In the genomic region with DNA sequence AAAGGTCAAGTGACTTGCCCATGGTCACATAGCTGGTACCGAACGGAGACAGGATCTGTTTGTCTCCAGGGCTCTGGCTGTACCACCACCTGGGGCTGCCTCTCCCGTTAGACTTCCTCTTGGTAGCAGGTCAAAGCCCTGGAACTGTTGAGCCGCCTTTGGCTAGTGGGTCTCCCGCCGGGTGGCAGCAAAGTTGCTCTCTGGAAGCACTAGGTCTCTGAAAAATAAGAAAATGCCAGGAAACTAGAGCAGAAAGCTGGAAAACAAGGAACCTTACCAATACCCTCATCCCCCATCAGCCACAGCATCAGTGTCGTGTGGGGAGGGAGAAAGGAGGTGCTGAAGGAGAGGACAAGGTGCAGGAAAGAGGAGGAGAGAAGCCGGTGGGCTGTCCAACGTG, we compare ENCODE assay signal across 2 cellular contexts.
TF ChIP-seq lines count a peak whose summit lies in the region.

No MANE protein-coding gene starts in this region.

TF ChIP-seq in IMR-90, 13 proteins besides CTCF, POLR2A, EP300 and RAD21 (continued from another document):
- TF ChIP-seq, protein P1, sequence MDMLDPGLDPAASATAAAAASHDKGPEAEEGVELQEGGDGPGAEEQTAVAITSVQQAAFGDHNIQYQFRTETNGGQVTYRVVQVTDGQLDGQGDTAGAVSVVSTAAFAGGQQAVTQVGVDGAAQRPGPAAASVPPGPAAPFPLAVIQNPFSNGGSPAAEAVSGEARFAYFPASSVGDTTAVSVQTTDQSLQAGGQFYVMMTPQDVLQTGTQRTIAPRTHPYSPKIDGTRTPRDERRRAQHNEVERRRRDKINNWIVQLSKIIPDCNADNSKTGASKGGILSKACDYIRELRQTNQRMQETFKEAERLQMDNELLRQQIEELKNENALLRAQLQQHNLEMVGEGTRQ (IDR thresholded peaks at IDR 0.05; ENCODE audit: low read depth, low read length): no peak
- TF ChIP-seq CHD1 (IDR thresholded peaks at IDR 0.05; ENCODE audit: low read depth, low read length): no peak

TF ChIP-seq in GM12878, 131 proteins besides CTCF, POLR2A, EP300 and RAD21:
- TF ChIP-seq, protein P2, sequence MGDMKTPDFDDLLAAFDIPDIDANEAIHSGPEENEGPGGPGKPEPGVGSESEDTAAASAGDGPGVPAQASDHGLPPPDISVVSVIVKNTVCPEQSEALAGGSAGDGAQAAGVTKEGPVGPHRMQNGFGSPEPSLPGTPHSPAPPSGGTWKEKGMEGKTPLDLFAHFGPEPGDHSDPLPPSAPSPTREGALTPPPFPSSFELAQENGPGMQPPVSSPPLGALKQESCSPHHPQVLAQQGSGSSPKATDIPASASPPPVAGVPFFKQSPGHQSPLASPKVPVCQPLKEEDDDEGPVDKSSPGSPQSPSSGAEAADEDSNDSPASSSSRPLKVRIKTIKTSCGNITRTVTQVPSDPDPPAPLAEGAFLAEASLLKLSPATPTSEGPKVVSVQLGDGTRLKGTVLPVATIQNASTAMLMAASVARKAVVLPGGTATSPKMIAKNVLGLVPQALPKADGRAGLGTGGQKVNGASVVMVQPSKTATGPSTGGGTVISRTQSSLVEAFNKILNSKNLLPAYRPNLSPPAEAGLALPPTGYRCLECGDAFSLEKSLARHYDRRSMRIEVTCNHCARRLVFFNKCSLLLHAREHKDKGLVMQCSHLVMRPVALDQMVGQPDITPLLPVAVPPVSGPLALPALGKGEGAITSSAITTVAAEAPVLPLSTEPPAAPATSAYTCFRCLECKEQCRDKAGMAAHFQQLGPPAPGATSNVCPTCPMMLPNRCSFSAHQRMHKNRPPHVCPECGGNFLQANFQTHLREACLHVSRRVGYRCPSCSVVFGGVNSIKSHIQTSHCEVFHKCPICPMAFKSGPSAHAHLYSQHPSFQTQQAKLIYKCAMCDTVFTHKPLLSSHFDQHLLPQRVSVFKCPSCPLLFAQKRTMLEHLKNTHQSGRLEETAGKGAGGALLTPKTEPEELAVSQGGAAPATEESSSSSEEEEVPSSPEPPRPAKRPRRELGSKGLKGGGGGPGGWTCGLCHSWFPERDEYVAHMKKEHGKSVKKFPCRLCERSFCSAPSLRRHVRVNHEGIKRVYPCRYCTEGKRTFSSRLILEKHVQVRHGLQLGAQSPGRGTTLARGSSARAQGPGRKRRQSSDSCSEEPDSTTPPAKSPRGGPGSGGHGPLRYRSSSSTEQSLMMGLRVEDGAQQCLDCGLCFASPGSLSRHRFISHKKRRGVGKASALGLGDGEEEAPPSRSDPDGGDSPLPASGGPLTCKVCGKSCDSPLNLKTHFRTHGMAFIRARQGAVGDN (IDR thresholded peaks at IDR 0.05): no peak
- no peak for TF ChIP-seq TCF3 (IDR thresholded peaks at IDR 0.05; ENCODE audit: borderline replicate concordance, insufficient read depth, low read depth, low read length)
